ENCODE assay signal across 31 cellular contexts in the genomic region with DNA sequence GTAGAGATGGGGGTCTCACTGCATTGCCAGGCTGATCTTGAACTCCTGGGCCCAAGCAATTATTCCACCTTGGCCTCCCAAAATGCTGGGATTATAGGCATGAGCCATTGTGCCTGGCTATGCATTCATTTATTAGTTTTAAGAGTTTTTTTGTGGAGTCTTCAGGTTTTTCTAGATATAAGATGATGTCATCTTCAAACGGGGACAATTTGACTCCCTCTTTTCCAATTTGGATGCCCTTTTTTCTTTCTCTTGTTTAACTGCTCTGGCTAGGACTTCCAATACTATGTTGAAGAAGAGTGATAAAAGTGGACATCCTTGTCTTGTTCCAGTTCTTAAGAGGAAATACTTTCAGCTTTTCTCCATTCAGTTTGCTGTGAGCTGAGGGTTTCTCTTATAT.
DNase-seq lines count a peak whose midpoint lies in the region; ATAC-seq, FAIRE-seq and TF ChIP-seq lines count a peak whose summit lies in the region.
"Had no signal": no experiment of that assay in that cellular context is flagged by ENCODE, and none has a peak within 500 bp of the region (broad histone marks: within the 10 kb centered on the region; RNA-seq: fewer than 3 reads in every experiment).

No MANE protein-coding gene starts in this region.

- no peaks in the 10 kb centered on the region for H3K9me1 ChIP-seq in K562 (ENCODE audit: control insufficient read depth, insufficient read depth, low read length)

- H3K27ac ChIP-seq in HepG2 (ENCODE audit: extremely low read length, insufficient read depth, low read length) (no peak overlapping the region), right lobe of liver (no peak overlapping the region), HEK293 (ENCODE audit: extremely low read depth, low read depth, low read length) (no peak overlapping the region), K562 (ENCODE audit: extremely low read depth, low read depth, low read length) (no peak overlapping the region)
- H3K27ac ChIP-seq: 22Rv1; A549; BLaER1; BLaER1 treated with 17β-estradiol and CSF1 and Interleukin-3, amounts not matched to agents 10 nM and 100 nM; C4-2B had no signal

- TF ChIP-seq POLR2A in HepG2 (IDR thresholded peaks at IDR 0.05; ENCODE audit: insufficient read depth in 1 of 2, low read depth in 2 of 2, low read length in 2 of 2): no peak
- no peak for TF ChIP-seq POLR2A in right lobe of liver (IDR thresholded peaks at IDR 0.05)
- no peak for TF ChIP-seq POLR2A in K562 (conservative IDR thresholded peaks at IDR 0.05)

- WGBS in HepG2 (ENCODE audit: low lambda C conversion rate): 44% methylated on average over 1 of the region's 1 CpG
- 90% methylated on average over 1 of the region's 1 CpG for WGBS in right lobe of liver (ENCODE audit: insufficient coverage, low coverage, low lambda C conversion rate, missing lambda C conversion rate)
- 25% methylated on average over 1 of the region's 1 CpG for WGBS in K562 (ENCODE audit: insufficient coverage, low coverage, missing lambda C conversion rate)

- H3K27me3 ChIP-seq in HepG2 (ENCODE audit: control insufficient read depth in 1 of 2, insufficient read depth in 2 of 2, low read length in 2 of 2): no peaks in the 10 kb centered on the region
- no peaks in the 10 kb centered on the region for H3K27me3 ChIP-seq in right lobe of liver
- no peaks in the 10 kb centered on the region for H3K27me3 ChIP-seq in K562 (ENCODE audit: control insufficient read depth in 2 of 2, insufficient read depth in 2 of 2, low read length in 2 of 2)
- H3K27me3 ChIP-seq: BE2C; BLaER1; BLaER1 treated with 17β-estradiol and CSF1 and Interleukin-3, amounts not matched to agents 10 nM and 100 nM had no signal

- POLR2A ChIA-PET in HepG2 (lab: Yijun Ruan, JAX): no interaction called here
- POLR2A ChIA-PET in HEK293 (lab: Yijun Ruan, JAX): no interaction called here
- POLR2A ChIA-PET in K562 (lab: Yijun Ruan, JAX): no interaction called here

- H3K9ac ChIP-seq in HepG2 (ENCODE audit: insufficient read depth, low read depth, low read length) (no peak overlapping the region), K562 (ENCODE audit: insufficient read depth in 1 of 2, low read depth in 2 of 2, low read length in 2 of 2) (no peak overlapping the region)
- H3K9ac ChIP-seq: BLaER1; BLaER1 treated with 17β-estradiol and CSF1 and Interleukin-3, amounts not matched to agents 10 nM and 100 nM had no signal

- H2AFZ ChIP-seq in HepG2 (ENCODE audit: low read length) (no peak overlapping the region), K562 (ENCODE audit: low read depth, low read length) (no peak overlapping the region)

- TF ChIP-seq EP300 in HepG2 (IDR thresholded peaks at IDR 0.05; ENCODE audit: low read depth in 2 of 2, low read length in 2 of 2): no peak
- TF ChIP-seq EP300 in HepG2 (CRISPR knock-in tag; IDR thresholded peaks at IDR 0.05; ENCODE audit: borderline replicate concordance): no peak
- TF ChIP-seq EP300 in K562 (IDR thresholded peaks at IDR 0.05; ENCODE audit: low read length): no peak

- ATAC-seq in HepG2 (no peak), right lobe of liver (no peak), K562 (no peak), HG03565 (IDR thresholded peaks at IDR 0.05; ENCODE audit: unreplicated experiment) (no peak)
- ATAC-seq: A549; CD8-positive, alpha-beta T cell had no signal

- no peaks in the 10 kb centered on the region for H4K20me1 ChIP-seq in HepG2 (ENCODE audit: insufficient read depth, low read length)
- no peaks in the 10 kb centered on the region for H4K20me1 ChIP-seq in K562 (replicated peaks; ENCODE audit: control insufficient read depth, insufficient read depth, low read length)
- H4K20me1 ChIP-seq: BLaER1; BLaER1 treated with 17β-estradiol and CSF1 and Interleukin-3, amounts not matched to agents 10 nM and 100 nM had no signal

- BruUV-seq in HepG2 (replicated peaks; lab: Mats Ljungman, UMichigan) (no TSS peak), K562 (replicated peaks; lab: Mats Ljungman, UMichigan) (no TSS peak)

- H3K4me3 ChIP-seq in HepG2 (replicated peaks in 1 of 3; ENCODE audit: insufficient read depth in 1 of 3, low read depth in 2 of 3, low read length in 3 of 3): no peak overlapping the region
- no peak overlapping the region for H3K4me3 ChIP-seq in right lobe of liver
- no peak overlapping the region for H3K4me3 ChIP-seq in HEK293 (ENCODE audit: low read depth, low read length)
- no peak overlapping the region for H3K4me3 ChIP-seq in K562
- H3K4me3 ChIP-seq: A549; BLaER1; BLaER1 treated with 17β-estradiol and CSF1 and Interleukin-3, amounts not matched to agents 10 nM and 100 nM had no signal

- TF ChIP-seq RAD21 in HepG2 (CRISPR knock-in tag; IDR thresholded peaks at IDR 0.05) (no peak), K562 (CRISPR knock-in tag; conservative IDR thresholded peaks at IDR 0.05 in 1 of 2, IDR thresholded peaks at IDR 0.05 in 1 of 2) (no peak)

- TF ChIP-seq CTCF in HepG2 (CRISPR knock-in tag; IDR thresholded peaks at IDR 0.05): no peak
- no peak for TF ChIP-seq CTCF in right lobe of liver (IDR thresholded peaks at IDR 0.05)
- no peak for TF ChIP-seq CTCF in HEK293 (tag by site-specific recombination; IDR thresholded peaks at IDR 0.05)
- TF ChIP-seq CTCF in K562 (IDR thresholded peaks at IDR 0.05 in 2 of 3, conservative IDR thresholded peaks at IDR 0.05 in 1 of 3; ENCODE audit: insufficient read depth in 2 of 3, low read depth in 1 of 3, low read length in 3 of 3): no peak

- H3K4me1 ChIP-seq in HepG2 (ENCODE audit: insufficient read depth, low read length): peaks cover 9% of the 10 kb centered on the region; the same call in 1 of the 2 replicates
- no peaks in the 10 kb centered on the region for H3K4me1 ChIP-seq in right lobe of liver
- no peaks in the 10 kb centered on the region for H3K4me1 ChIP-seq in HEK293 (ENCODE audit: control insufficient read depth, insufficient read depth, low read length)
- peaks cover 0 to 21% of the 10 kb centered on the region in 2 experiments; a peak in 4 of 5 replicates for H3K4me1 ChIP-seq in K562 (replicated peaks in 1 of 2; ENCODE audit: control insufficient read depth in 2 of 2, insufficient read depth in 2 of 2, low read length in 2 of 2)
- H3K4me1 ChIP-seq: A549; BE2C; BLaER1; BLaER1 treated with 17β-estradiol and CSF1 and Interleukin-3, amounts not matched to agents 10 nM and 100 nM; Caco-2 had no signal

- H3K4me2 ChIP-seq in HepG2 (ENCODE audit: low read depth, low read length) (no peak overlapping the region), K562 (ENCODE audit: insufficient read depth, low read length) (no peak overlapping the region)
- H3K4me2 ChIP-seq: A549; BLaER1; BLaER1 treated with 17β-estradiol and CSF1 and Interleukin-3, amounts not matched to agents 10 nM and 100 nM had no signal

- intact Hi-C loops in HepG2 (cut with micrococcal nuclease; ENCODE audit: unreplicated experiment) (no loop called here), right lobe of liver (cut with DNase I) (no loop called here), K562 (cut with micrococcal nuclease) (loop anchor here (10.0 kb wide), 1 partner anchor 107 kb away; no protein-coding TSS in a partner anchor)

- DNase-seq in HepG2 (ENCODE audit: low spot score) (no peak), right lobe of liver (no peak), K562 (ENCODE audit: extremely low read depth in 1 of 4, low spot score in 3 of 4) (no peak), ACHN (no peak)
- DNase-seq: 8988T; AML-193; BE2C; C1 segment of cervical spinal cord; Caco-2; Calu3; CD4-positive, alpha-beta memory T cell; CD4-positive, alpha-beta T cell; CD4-positive, CD25-positive, alpha-beta regulatory T cell; CD8-positive, alpha-beta memory T cell; CD8-positive, alpha-beta T cell; COR-L47; DMS 273 treated with DMSO at 0.1 percent for 48 hours; DMS153; DMS53; DMS79; DMS79 treated with DMSO at 0.1 percent for 48 hours; DND-41; EL had no signal

- peaks cover 69% of the 10 kb centered on the region for H3K9me3 ChIP-seq in HepG2 (ENCODE audit: low read length)
- H3K9me3 ChIP-seq in right lobe of liver: no peaks in the 10 kb centered on the region
- H3K9me3 ChIP-seq in HEK293 (ENCODE audit: control insufficient read depth, insufficient read depth, low read depth, low read length): no peaks in the 10 kb centered on the region
- peaks cover 14% of the 10 kb centered on the region for H3K9me3 ChIP-seq in K562 (replicated peaks; ENCODE audit: control insufficient read depth, insufficient read depth, low read depth, low read length)
- H3K9me3 ChIP-seq: BE2C had no signal

- CTCF ChIA-PET in HepG2 (lab: Yijun Ruan, JAX; ENCODE audit: low intra/inter-chr PET ratio, low total read pairs) (no interaction called here), HEK293 (lab: Yijun Ruan, JAX) (no interaction called here), K562 (lab: Yijun Ruan, JAX; ENCODE audit: low intra/inter-chr PET ratio) (no interaction called here)

- H3K36me3 ChIP-seq in HepG2 (replicated peaks in 1 of 2; ENCODE audit: control insufficient read depth in 1 of 2, insufficient read depth in 2 of 2, low read length in 2 of 2) (no peaks in the 10 kb centered on the region), right lobe of liver (no peaks in the 10 kb centered on the region), HEK293 (ENCODE audit: control insufficient read depth in 2 of 2, insufficient read depth in 1 of 2, low read length in 2 of 2) (no peaks in the 10 kb centered on the region), K562 (ENCODE audit: control insufficient read depth, insufficient read depth, low read length) (no peaks in the 10 kb centered on the region)
- H3K36me3 ChIP-seq: BE2C; BLaER1; BLaER1 treated with 17β-estradiol and CSF1 and Interleukin-3, amounts not matched to agents 10 nM and 100 nM had no signal

- FAIRE-seq in HepG2 (lab: Jason Lieb, UNC): no peak
- FAIRE-seq in K562 (lab: Jason Lieb, UNC): no peak
- FAIRE-seq: A549, D721Med had no signal

- in situ Hi-C loops in HepG2 (cut with HindIII; ENCODE audit: extremely low pct_ligation_motif_present, low pct_unique_long_range_greater_than_20kb): no loop called here
- in situ Hi-C loops in K562 (cut with MboI): no loop called here
- in situ Hi-C loops in ACHN (cut with HindIII; ENCODE audit: low pct_ligation_motif_present, low pct_unique_long_range_greater_than_20kb, low sequenced_read_pairs): no loop called here

- H3K79me2 ChIP-seq in HepG2 (ENCODE audit: insufficient read depth, low read length): no peaks in the 10 kb centered on the region
- H3K79me2 ChIP-seq in K562 (ENCODE audit: control insufficient read depth, insufficient read depth, low read length): no peaks in the 10 kb centered on the region

TF ChIP-seq in HepG2, 621 proteins besides CTCF, POLR2A, EP300 and RAD21:
- TF ChIP-seq ATF7 (IDR thresholded peaks at IDR 0.05) (peak; percentile 92), ATF7 (CRISPR knock-in tag; IDR thresholded peaks at IDR 0.05) (no peak), ZNF83 (CRISPR knock-in tag; IDR thresholded peaks at IDR 0.05; ENCODE audit: borderline replicate concordance) (no peak)

TF ChIP-seq in K562, 482 proteins besides CTCF, POLR2A, EP300 and RAD21 (continues in another document):
- TF ChIP-seq ZC3H8 (IDR thresholded peaks at IDR 0.05) (no peak), TCFL5 (CRISPR knock-in tag; conservative IDR thresholded peaks at IDR 0.05) (no peak), ZEB2 (IDR thresholded peaks at IDR 0.05) (no peak), GTF2F1 (IDR thresholded peaks at IDR 0.05; ENCODE audit: low read depth, low read length) (no peak), CBFB (CRISPR knock-in tag; IDR thresholded peaks at IDR 0.05) (no peak), STAT5A (IDR thresholded peaks at IDR 0.05; ENCODE audit: borderline replicate concordance, low read length) (no peak)
